In genomic region chr2:29878898-29879297, GRCh38 we compare ENCODE assay signal across 16 cellular contexts. TPM values are rescaled to one million over a fixed set of nuclear protein-coding genes. Genes with fewer than 3 reads are reported as not detected.
DNase-seq lines count a peak whose midpoint lies in the region; ATAC-seq lines count a peak whose summit lies in the region.
"Had no signal": no experiment of that assay in that cellular context is flagged by ENCODE, and none has a peak within 500 bp of the region (broad histone marks: within the 10 kb centered on the region; RNA-seq: fewer than 3 reads in every experiment).

No MANE protein-coding gene starts in this region.

- peaks cover 8% of the 10 kb centered on the region for H3K27me3 Mint-ChIP-seq in activated CD4-positive, alpha-beta memory T cell treated with anti-CD3 and anti-CD28 coated beads for 36 hours

- ATAC-seq in HG03460 (IDR thresholded peaks at IDR 0.05; ENCODE audit: unreplicated experiment), result no peak
- no peak for ATAC-seq in Right ventricle myocardium superior (ENCODE audit: poor library complexity)
- ATAC-seq: right cardiac atrium had no signal

- CTCF ChIA-PET in activated CD4-positive, alpha-beta memory T cell treated with anti-CD3 and anti-CD28 coated beads for 36 hours (lab: Charles Lee), result no interaction called here

- H3K4me3 Mint-ChIP-seq in activated CD4-positive, alpha-beta memory T cell treated with anti-CD3 and anti-CD28 coated beads for 36 hours, result no peak overlapping the region

- intact Hi-C loops in activated CD4-positive, alpha-beta memory T cell treated with anti-CD3 and anti-CD28 coated beads for 36 hours (cut with micrococcal nuclease), result no loop called here
- intact Hi-C loops in Right ventricle myocardium superior (cut with DNase I), result no loop called here

- no peaks in the 10 kb centered on the region for H3K4me1 Mint-ChIP-seq in activated CD4-positive, alpha-beta memory T cell treated with anti-CD3 and anti-CD28 coated beads for 36 hours (ENCODE audit: low read depth)

- H3K36me3 Mint-ChIP-seq in activated CD4-positive, alpha-beta memory T cell treated with anti-CD3 and anti-CD28 coated beads for 36 hours, result no peaks in the 10 kb centered on the region

- no peaks in the 10 kb centered on the region for H3K9me3 Mint-ChIP-seq in activated CD4-positive, alpha-beta memory T cell treated with anti-CD3 and anti-CD28 coated beads for 36 hours

- POLR2A ChIA-PET in activated CD4-positive, alpha-beta memory T cell treated with anti-CD3 and anti-CD28 coated beads for 36 hours (lab: Charles Lee), result no interaction called here

- H3K27ac Mint-ChIP-seq in activated CD4-positive, alpha-beta memory T cell treated with anti-CD3 and anti-CD28 coated beads for 36 hours, result no peak overlapping the region

- DNase-seq in AG08396 (ENCODE audit: low spot score), result peak; percentile 22
- DNase-seq in M059J (ENCODE audit: low read depth), result peak; percentile 89
- peak; percentile 31 for DNase-seq in epidermal melanocyte (ENCODE audit: insufficient read length, low spot score)
- peak; percentile 58 for DNase-seq in mucosa of gallbladder (ENCODE audit: low spot score)
- DNase-seq in activated CD4-positive, alpha-beta memory T cell treated with anti-CD3 and anti-CD28 coated beads for 36 hours, result no peak
- no peak for DNase-seq in NCI-H2227 (lab: John Stamatoyannopoulos, UW; ENCODE audit: unreplicated experiment)
- DNase-seq in Right ventricle myocardium superior, result no peak
- DNase-seq: activated gamma-delta T cell, IMR-90, NCI-H1417, NCI-H345, right cardiac atrium, testis had no signal

RNA-seq across cellular contexts. Expression of gene ALK, which starts 42.5 kb away (rescaled TPM):
- total RNA-seq in M059J (2014; rRNA removed; shearing (Covaris generic)), result 0.37 TPM in 1 of 2 replicates, not detected in the other
- total RNA-seq in mucosa of gallbladder (0.20 TPM), Right ventricle myocardium superior (0.16 TPM)
- not detected for total RNA-seq in activated CD4-positive, alpha-beta memory T cell treated with anti-CD3 and anti-CD28 coated beads for 36 hours
- total RNA-seq: activated CD8-positive, alpha-beta memory T cell treated with anti-CD3 and anti-CD28 coated beads for 36 hours; IMR-90; lung microvascular endothelial cell had no signal

Comparison
In these comparisons a context has a peak if more than half of its experiments do, and no peak if none do; other contexts are left out.
1. DNase-seq: peak in AG08396 (single experiment), M059J (single experiment), epidermal melanocyte (single experiment) and mucosa of gallbladder (single experiment); none in activated CD4-positive, alpha-beta memory T cell treated with anti-CD3 and anti-CD28 coated beads for 36 hours (single experiment), NCI-H2227 (single experiment) and Right ventricle myocardium superior (single experiment).